Comparison of ENCODE assay signal across 36 cellular contexts in the genomic region with DNA sequence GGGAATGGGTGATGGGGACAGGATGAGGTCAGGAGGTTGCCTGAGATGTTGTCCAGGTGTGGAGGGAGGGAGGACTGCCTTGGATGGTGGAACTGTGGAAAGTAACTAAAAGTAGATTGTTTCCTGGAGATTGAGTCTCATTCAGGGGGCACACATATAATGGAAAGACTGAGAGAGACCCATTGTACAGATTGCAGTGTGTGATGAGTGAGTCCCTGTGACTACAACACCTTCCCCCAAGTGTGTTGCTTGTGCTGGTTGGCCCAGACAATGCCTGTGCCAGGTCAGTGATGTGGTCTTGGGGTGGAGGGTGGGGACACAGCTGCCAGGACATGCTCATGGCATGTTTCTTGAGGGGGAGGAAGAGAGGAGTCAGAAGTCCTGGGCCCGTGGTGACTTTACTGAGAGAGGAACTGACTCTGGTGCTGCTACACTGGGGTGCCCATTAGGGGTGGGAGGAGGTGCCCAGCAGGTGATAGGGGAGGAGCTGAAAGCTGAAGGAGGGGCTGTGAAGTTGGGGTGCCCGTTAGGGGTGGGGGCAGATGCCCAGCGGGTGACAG. TPM values are rescaled to one million over a fixed set of nuclear protein-coding genes. Genes with fewer than 3 reads are reported as not detected.
DNase-seq lines count a peak whose midpoint lies in the region; ATAC-seq, FAIRE-seq and TF ChIP-seq lines count a peak whose summit lies in the region.
"Had no signal": no experiment of that assay in that cellular context is flagged by ENCODE, and none has a peak within 500 bp of the region (broad histone marks: within the 10 kb centered on the region; RNA-seq: fewer than 3 reads in every experiment).

No MANE protein-coding gene starts in this region.

- H3K4me3 Mint-ChIP-seq in activated CD4-positive, alpha-beta T cell treated with anti-CD3 and anti-CD28 coated beads, Interleukin-2, amount 10 ng/mL, durations not matched to agents 7 days and 5 days: no peak overlapping the region
- H3K4me3 Mint-ChIP-seq in CD8-positive, alpha-beta memory T cell: peak overlapping the region in 1 of 7 donors; percentile 68
- H3K4me3 Mint-ChIP-seq: mesothelial cell of epicardium had no signal

- no peaks in the 10 kb centered on the region for H3K27me3 Mint-ChIP-seq in activated CD4-positive, alpha-beta T cell treated with anti-CD3 and anti-CD28 coated beads, Interleukin-2, amount 10 ng/mL, durations not matched to agents 7 days and 5 days
- H3K27me3 Mint-ChIP-seq in CD8-positive, alpha-beta memory T cell: peaks cover 0 to 1% of the 10 kb centered on the region in 2 donors

- TF ChIP-seq POLR2A in K562 (conservative IDR thresholded peaks at IDR 0.05): no peak

- no peaks in the 10 kb centered on the region for H3K9me3 Mint-ChIP-seq in activated CD4-positive, alpha-beta T cell treated with anti-CD3 and anti-CD28 coated beads, Interleukin-2, amount 10 ng/mL, durations not matched to agents 7 days and 5 days
- H3K9me3 Mint-ChIP-seq in CD8-positive, alpha-beta memory T cell: no peaks in the 10 kb centered on the region
- H3K9me3 Mint-ChIP-seq: mesothelial cell of epicardium had no signal

- H3K79me1 ChIP-seq in neuronal stem cell (ENCODE audit: low read depth, low read length): peaks cover 40% of the 10 kb centered on the region

- no peak for TF ChIP-seq CTCF in K562 (IDR thresholded peaks at IDR 0.05 in 2 of 3, conservative IDR thresholded peaks at IDR 0.05 in 1 of 3; ENCODE audit: insufficient read depth in 2 of 3, low read depth in 1 of 3, low read length in 3 of 3)

- CTCF ChIA-PET in activated CD4-positive, alpha-beta T cell treated with anti-CD3 and anti-CD28 coated beads, Interleukin-2, amount 10 ng/mL, durations not matched to agents 7 days and 5 days (lab: Charles Lee): no interaction called here
- CTCF ChIA-PET in CD8-positive, alpha-beta memory T cell (lab: Charles Lee): no interaction called here
- CTCF ChIA-PET in K562 (lab: Yijun Ruan, JAX; ENCODE audit: low intra/inter-chr PET ratio): interaction anchor here (0.6 kb wide), 1 partner anchor 1725 kb away, joined by 4 read pairs; no protein-coding TSS in a partner anchor

- H2BK15ac ChIP-seq in neuronal stem cell (ENCODE audit: low read length): no peak overlapping the region

- no peak overlapping the region for H3K18ac ChIP-seq in neuronal stem cell (ENCODE audit: low read length)

- H3K4me3 ChIP-seq in CD8-positive, alpha-beta memory T cell (ENCODE audit: low read length): no peak overlapping the region
- H3K4me3 ChIP-seq in K562: no peak overlapping the region
- no peak overlapping the region for H3K4me3 ChIP-seq in neuronal stem cell (ENCODE audit: low read length in 2 of 2)
- H3K4me3 ChIP-seq: BLaER1 treated with 17β-estradiol and CSF1 and Interleukin-3, amounts not matched to agents 10 nM and 100 nM; esophagus squamous epithelium; GM23248; heart right ventricle; MG63; PC-9; testis had no signal

- no peak overlapping the region for H2BK12ac ChIP-seq in neuronal stem cell (ENCODE audit: low read length)

- H3K4me1 Mint-ChIP-seq in activated CD4-positive, alpha-beta T cell treated with anti-CD3 and anti-CD28 coated beads, Interleukin-2, amount 10 ng/mL, durations not matched to agents 7 days and 5 days: peaks cover 49% of the 10 kb centered on the region
- H3K4me1 Mint-ChIP-seq in CD8-positive, alpha-beta memory T cell: peaks cover 40 to 90% (median 70%) of the 10 kb centered on the region in 3 donors

- H3K36me3 Mint-ChIP-seq in activated CD4-positive, alpha-beta T cell treated with anti-CD3 and anti-CD28 coated beads, Interleukin-2, amount 10 ng/mL, durations not matched to agents 7 days and 5 days (ENCODE audit: low read depth): no peaks in the 10 kb centered on the region
- H3K36me3 Mint-ChIP-seq in CD8-positive, alpha-beta memory T cell: peaks cover 0 to 25% (median 5%) of the 10 kb centered on the region in 3 donors

- H3K79me2 ChIP-seq in K562 (ENCODE audit: control insufficient read depth, insufficient read depth, low read length): peaks cover 75% of the 10 kb centered on the region

- no peak overlapping the region for H4K91ac ChIP-seq in neuronal stem cell (ENCODE audit: low read depth, low read length, poor library complexity)

- H3K9me3 ChIP-seq in CD8-positive, alpha-beta memory T cell (ENCODE audit: low read length): no peaks in the 10 kb centered on the region
- H3K9me3 ChIP-seq in K562 (replicated peaks; ENCODE audit: control insufficient read depth, insufficient read depth, low read depth, low read length): no peaks in the 10 kb centered on the region
- H3K9me3 ChIP-seq in neuronal stem cell (replicated peaks in 1 of 2; ENCODE audit: control insufficient read depth in 2 of 2, insufficient read depth in 1 of 2, low read depth in 1 of 2, low read length in 2 of 2): no peaks in the 10 kb centered on the region
- H3K9me3 ChIP-seq: BLaER1 treated with 17β-estradiol and CSF1 and Interleukin-3, amounts not matched to agents 10 nM and 100 nM; esophagus squamous epithelium; heart right ventricle; MG63; SK-N-SH; testis had no signal

- peak overlapping the region in 1 of 2 experiments; percentile 54; a peak in 1 of 4 replicates for H3K9ac ChIP-seq in K562 (ENCODE audit: insufficient read depth in 1 of 2, low read depth in 2 of 2, low read length in 2 of 2)
- peak overlapping the region; percentile 47 for H3K9ac ChIP-seq in neuronal stem cell (ENCODE audit: low read depth, low read length, poor library complexity)
- H3K9ac ChIP-seq: BLaER1 treated with 17β-estradiol and CSF1 and Interleukin-3, amounts not matched to agents 10 nM and 100 nM; GM23248; SK-N-SH had no signal

- H4K8ac ChIP-seq in neuronal stem cell (ENCODE audit: low read depth, low read length): no peak overlapping the region

- H3K27ac Mint-ChIP-seq in activated CD4-positive, alpha-beta T cell treated with anti-CD3 and anti-CD28 coated beads, Interleukin-2, amount 10 ng/mL, durations not matched to agents 7 days and 5 days: peak overlapping the region; percentile 48
- peak overlapping the region in 6 of 8 donors; percentile 18 to 87 (median 60) for H3K27ac Mint-ChIP-seq in CD8-positive, alpha-beta memory T cell
- H3K27ac Mint-ChIP-seq: mesothelial cell of epicardium had no signal

- H2AFZ ChIP-seq in K562 (ENCODE audit: low read depth, low read length) (no peak overlapping the region), neuronal stem cell (ENCODE audit: low read length) (no peak overlapping the region)
- H2AFZ ChIP-seq: GM23248, PC-9 had no signal

- H2AK5ac ChIP-seq in neuronal stem cell (ENCODE audit: low read depth, low read length): no peak overlapping the region

- DNase-seq in activated CD4-positive, alpha-beta T cell treated with anti-CD3 and anti-CD28 coated beads, Interleukin-2, amount 10 ng/mL, durations not matched to agents 7 days and 5 days: no peak
- DNase-seq in activated CD4-positive, alpha-beta T cell treated with anti-CD3 and anti-CD28 coated beads for 48 hours: no peak
- no peak for DNase-seq in CD8-positive, alpha-beta memory T cell
- DNase-seq in K562 (ENCODE audit: extremely low read depth in 1 of 4, low spot score in 3 of 4): no peak
- no peak for DNase-seq in neuronal stem cell (ENCODE audit: low spot score)
- no peak for DNase-seq in foreskin melanocyte
- no peak for DNase-seq in NCI-H2196 treated with DMSO at 0.1 percent for 48 hours (lab: John Stamatoyannopoulos, UW; ENCODE audit: unreplicated experiment)
- DNase-seq: activated CD4-positive, alpha-beta T cell treated with anti-CD3 and anti-CD28 coated beads, Interleukin-2, amount 50 U/mL, for 48 hours; activated effector memory CD4-positive, alpha-beta T cell treated with Interleukin-2 at 50 U/mL for 16 hours; activated T-cell treated with anti-CD3 and anti-CD28 coated beads for 4 hours; central memory CD4-positive, alpha-beta T cell; dermis blood vessel endothelial cell; DND-41; esophagus squamous epithelium; GF-D8; GM23248; heart right ventricle; KBM-7; kidney; left ventricle myocardium superior; MG63; NCI-H2029; NCI-H526; NK-92 treated with Interleukin-12 subunit alpha and Interleukin-12 subunit beta, amount 100 ng/mL, for 24 hours; nucleus accumbens; PC-9; SK-N-SH; stimulated activated naive CD4-positive, alpha-beta T cell; testis had no signal

- H3K14ac ChIP-seq in neuronal stem cell (ENCODE audit: low read length): no peak overlapping the region

- H3K23ac ChIP-seq in neuronal stem cell (ENCODE audit: low read depth, low read length, poor library complexity): no peak overlapping the region

- POLR2A ChIA-PET in activated CD4-positive, alpha-beta T cell treated with anti-CD3 and anti-CD28 coated beads, Interleukin-2, amount 10 ng/mL, durations not matched to agents 7 days and 5 days (lab: Charles Lee): no interaction called here
- POLR2A ChIA-PET in CD8-positive, alpha-beta memory T cell (lab: Charles Lee): interaction anchor here (1.4 kb wide), 1 partner anchor 25 kb away, joined by 4 read pairs; no protein-coding TSS in a partner anchor
- POLR2A ChIA-PET in K562 (lab: Yijun Ruan, JAX): interaction anchor here (0.6 to 0.9 kb wide), 3 partner anchors 9 to 179 kb away, joined by 3 to 5 read pairs (median 3); no protein-coding TSS in a partner anchor

- ATAC-seq in K562: no peak
- ATAC-seq in GM21786 (IDR thresholded peaks at IDR 0.05; ENCODE audit: unreplicated experiment): no peak
- ATAC-seq: heart right ventricle, left ventricle myocardium superior had no signal

- 87% methylated on average over 3 of the region's 3 CpGs for WGBS in K562 (ENCODE audit: insufficient coverage, low coverage, missing lambda C conversion rate)
- no CpG with 5 or more reads among the region's 3 CpGs for WGBS in neuronal stem cell (ENCODE audit: extremely low coverage in 2 of 2, insufficient read length in 2 of 2, insufficient replicate concordance in 1 of 2), 2 donors

- peaks cover 22% of the 10 kb centered on the region for H3K4me1 ChIP-seq in CD8-positive, alpha-beta memory T cell (ENCODE audit: insufficient read depth, low read length)
- H3K4me1 ChIP-seq in K562 (replicated peaks in 1 of 2; ENCODE audit: control insufficient read depth in 2 of 2, insufficient read depth in 2 of 2, low read length in 2 of 2): peaks cover 4 to 26% of the 10 kb centered on the region in 2 experiments; a peak in 3 of 5 replicates
- peaks cover 5 to 6% of the 10 kb centered on the region in 2 donors for H3K4me1 ChIP-seq in neuronal stem cell (ENCODE audit: control insufficient read depth in 2 of 2, insufficient read depth in 1 of 2, low read depth in 1 of 2, low read length in 2 of 2)

- H3K36me3 ChIP-seq in CD8-positive, alpha-beta memory T cell (ENCODE audit: insufficient read depth, low read length): peaks cover 9% of the 10 kb centered on the region
- H3K36me3 ChIP-seq in K562 (ENCODE audit: control insufficient read depth, insufficient read depth, low read length) (no peaks in the 10 kb centered on the region), neuronal stem cell (replicated peaks in 1 of 2; ENCODE audit: control insufficient read depth in 2 of 2, insufficient read depth in 2 of 2, low read length in 2 of 2) (peaks cover 3 to 18% of the 10 kb centered on the region in 2 donors)
- H3K36me3 ChIP-seq: MG63 had no signal

- no peak overlapping the region for H2BK120ac ChIP-seq in neuronal stem cell (ENCODE audit: low read depth, low read length)

- no peak for TF ChIP-seq EP300 in K562 (IDR thresholded peaks at IDR 0.05; ENCODE audit: low read length)

- intact Hi-C loops in K562 (cut with micrococcal nuclease): no loop called here

- TF ChIP-seq RAD21 in K562 (CRISPR knock-in tag; conservative IDR thresholded peaks at IDR 0.05 in 1 of 2, IDR thresholded peaks at IDR 0.05 in 1 of 2): no peak

- peaks cover 3% of the 10 kb centered on the region for H3K9me1 ChIP-seq in K562 (ENCODE audit: control insufficient read depth, insufficient read depth, low read length)

- H3K4ac ChIP-seq in neuronal stem cell (ENCODE audit: low read length): no peak overlapping the region

- no peak for FAIRE-seq in K562 (lab: Jason Lieb, UNC)
- FAIRE-seq: D721Med, frontal cortex, kidney, TTC549 had no signal

- H3K4me2 ChIP-seq in K562 (ENCODE audit: insufficient read depth, low read length) (no peak overlapping the region), neuronal stem cell (ENCODE audit: insufficient read depth, low read length, poor library complexity, severe bottlenecking) (no peak overlapping the region)
- H3K4me2 ChIP-seq: PC-9, SK-N-SH had no signal

- no peaks in the 10 kb centered on the region for H3K27me3 ChIP-seq in CD8-positive, alpha-beta memory T cell (ENCODE audit: insufficient read depth, low read length, poor library complexity, severe bottlenecking)
- H3K27me3 ChIP-seq in K562 (ENCODE audit: control insufficient read depth in 2 of 2, insufficient read depth in 2 of 2, low read length in 2 of 2) (no peaks in the 10 kb centered on the region), neuronal stem cell (ENCODE audit: control insufficient read depth in 3 of 3, insufficient read depth in 3 of 3, low read depth in 1 of 3, low read length in 3 of 3) (no peaks in the 10 kb centered on the region)
- H3K27me3 ChIP-seq: BLaER1 treated with 17β-estradiol and CSF1 and Interleukin-3, amounts not matched to agents 10 nM and 100 nM; esophagus squamous epithelium; heart right ventricle; MG63; testis had no signal

- no TSS peak for BruUV-seq in K562 (replicated peaks; lab: Mats Ljungman, UMichigan)

- in situ Hi-C loops in K562 (cut with MboI): no loop called here

- H3K27ac ChIP-seq in CD8-positive, alpha-beta memory T cell (ENCODE audit: low read depth, low read length): no peak overlapping the region
- H3K27ac ChIP-seq in K562 (ENCODE audit: extremely low read depth, low read depth, low read length): no peak overlapping the region
- H3K27ac ChIP-seq in neuronal stem cell (replicated peaks; ENCODE audit: low read length): no peak overlapping the region
- H3K27ac ChIP-seq: 22Rv1; BLaER1 treated with 17β-estradiol and CSF1 and Interleukin-3, amounts not matched to agents 10 nM and 100 nM; esophagus squamous epithelium; GM23248; PC-9; testis had no signal

- peaks cover 17% of the 10 kb centered on the region for H4K20me1 ChIP-seq in K562 (replicated peaks; ENCODE audit: control insufficient read depth, insufficient read depth, low read length)

- no peak overlapping the region for H2BK5ac ChIP-seq in neuronal stem cell (ENCODE audit: low read length)

RNA-seq across cellular contexts. Expression of a gene that starts 5.2 kb away (rescaled TPM):
- 10 to 100 TPM; 30.3 TPM for total RNA-seq in activated CD4-positive, alpha-beta T cell treated with anti-CD3 and anti-CD28 coated beads, Interleukin-2, amount 10 ng/mL, durations not matched to agents 7 days and 5 days
- total RNA-seq in CD8-positive, alpha-beta memory T cell: 10 to 100 TPM; 27.0 to 28.4 TPM
- 47.4 TPM for polyA plus RNA-seq in CD8-positive, alpha-beta memory T cell
- total RNA-seq in K562 (2011; cell fraction: chromatin; rRNA removed; ENCODE audit: low replicate concordance): 76.1 and 128 TPM in 2 replicates
- 57.5 and 65.0 TPM in 2 replicates for total RNA-seq in K562 (2011; cell fraction: nucleolus; rRNA removed)
- 47.6 and 53.5 TPM in 2 replicates for total RNA-seq in K562 (2011; cell fraction: nucleoplasm; rRNA removed)
- total RNA-seq in K562 (2014; rRNA removed) (40.9 and 49.6 TPM in 2 replicates), K562 (2014; rRNA removed; fragmentation: Illumina TruSeq; extraction: Trizol) (30.7 and 32.7 TPM in 2 replicates), K562 (2015; rRNA removed; fragmentation: Illumina TruSeq; extraction: Trizol) (32.5 and 33.2 TPM in 2 replicates), K562 (2021) (37.3 and 41.3 TPM in 2 replicates)
- polyA plus RNA-seq in K562 (2011; rRNA removed) (32.1 and 36.8 TPM in 2 replicates), K562 (2014; fragmentation: Illumina TruSeq; extraction: Trizol) (32.6 and 36.8 TPM in 2 replicates), K562 (2014; fragmentation: Nextera tagmentation; extraction: Ambion mirVana) (1 to 10 TPM; 2.5 to 4.4 TPM), K562 (2014; rRNA removed) (24.9 and 33.0 TPM in 2 replicates)
- 38.5 and 42.9 TPM in 2 replicates for polyA plus RNA-seq in K562 (2011; cell fraction: cytosol; rRNA removed)
- polyA plus RNA-seq in K562 (2011; cell fraction: nucleus; rRNA removed): 32.8 and 52.6 TPM in 2 replicates
- 28.7 and 32.4 TPM in 2 replicates for polyA plus RNA-seq in K562 (2012)
- polyA minus RNA-seq in K562 (2011; rRNA and poly(A)+ RNA removed): 33.3 and 35.8 TPM in 2 replicates
- 21.2 TPM in 2 replicates for polyA minus RNA-seq in K562 (2011; cell fraction: cytosol; rRNA and poly(A)+ RNA removed)
- polyA minus RNA-seq in K562 (2011; cell fraction: nucleus; rRNA and poly(A)+ RNA removed): 38.6 and 53.3 TPM in 2 replicates
- 27.1 TPM for polyA plus RNA-seq in neuronal stem cell (2013, experiment 1 of 2)
- 25.3 TPM for polyA plus RNA-seq in neuronal stem cell (2013, experiment 2 of 2)

RNA-seq across cellular contexts. Expression of a gene that starts 5.4 kb away (rescaled TPM):
- 10 to 100 TPM; 15.4 to 20.0 TPM for total RNA-seq in activated CD4-positive, alpha-beta T cell treated with anti-CD3 and anti-CD28 coated beads, Interleukin-2, amount 10 ng/mL, durations not matched to agents 7 days and 5 days
- 10 to 100 TPM; 23.1 to 25.8 TPM for total RNA-seq in CD8-positive, alpha-beta memory T cell
- 28.0 TPM for polyA plus RNA-seq in CD8-positive, alpha-beta memory T cell
- 49.8 and 198 TPM in 2 replicates for total RNA-seq in K562 (2011; cell fraction: chromatin; rRNA removed; ENCODE audit: low replicate concordance)
- total RNA-seq in K562 (2011; cell fraction: nucleolus; rRNA removed): 191 and 200 TPM in 2 replicates
- 67.6 and 91.5 TPM in 2 replicates for total RNA-seq in K562 (2011; cell fraction: nucleoplasm; rRNA removed)
- total RNA-seq in K562 (2014; rRNA removed): 39.6 and 52.8 TPM in 2 replicates
- 19.5 and 20.3 TPM in 2 replicates for total RNA-seq in K562 (2014; rRNA removed; fragmentation: Illumina TruSeq; extraction: Trizol)
- 30.3 and 33.9 TPM in 2 replicates for total RNA-seq in K562 (2015; rRNA removed; fragmentation: Illumina TruSeq; extraction: Trizol)
- total RNA-seq in K562 (2021): 41.7 and 42.6 TPM in 2 replicates
- polyA plus RNA-seq in K562 (2011; rRNA removed): 23.4 and 29.2 TPM in 2 replicates
- polyA plus RNA-seq in K562 (2011; cell fraction: cytosol; rRNA removed): 30.5 and 75.3 TPM in 2 replicates
- polyA plus RNA-seq in K562 (2011; cell fraction: nucleus; rRNA removed): 80.7 and 138 TPM in 2 replicates
- 22.6 and 23.5 TPM in 2 replicates for polyA plus RNA-seq in K562 (2012)
- polyA plus RNA-seq in K562 (2014; fragmentation: Illumina TruSeq; extraction: Trizol): 22.0 and 26.6 TPM in 2 replicates
- 1 to 10 TPM; 1.4 to 3.0 TPM for polyA plus RNA-seq in K562 (2014; fragmentation: Nextera tagmentation; extraction: Ambion mirVana)
- 31.7 and 34.7 TPM in 2 replicates for polyA plus RNA-seq in K562 (2014; rRNA removed)
- polyA minus RNA-seq in K562 (2011; rRNA and poly(A)+ RNA removed): 26.8 and 39.5 TPM in 2 replicates
- 16.2 and 28.8 TPM in 2 replicates for polyA minus RNA-seq in K562 (2011; cell fraction: cytosol; rRNA and poly(A)+ RNA removed)
- polyA minus RNA-seq in K562 (2011; cell fraction: nucleus; rRNA and poly(A)+ RNA removed): 148 and 159 TPM in 2 replicates
- polyA plus RNA-seq in neuronal stem cell (2013, experiment 1 of 2): 6.4 TPM
- 5.6 TPM for polyA plus RNA-seq in neuronal stem cell (2013, experiment 2 of 2)
